Comparison of ENCODE assay signal across 1 cellular context in genomic region chr6:36135053-36135731, GRCh38.
TF ChIP-seq lines count a peak whose summit lies in the region.

No MANE protein-coding gene starts in this region.

TF ChIP-seq in HepG2, 621 proteins besides CTCF, POLR2A, EP300 and RAD21 (continued from another document):
- TF ChIP-seq ZNF142 (CRISPR knock-in tag; IDR thresholded peaks at IDR 0.05): no peak
